Comparison of ENCODE assay signal across 32 cellular contexts in the genomic region with DNA sequence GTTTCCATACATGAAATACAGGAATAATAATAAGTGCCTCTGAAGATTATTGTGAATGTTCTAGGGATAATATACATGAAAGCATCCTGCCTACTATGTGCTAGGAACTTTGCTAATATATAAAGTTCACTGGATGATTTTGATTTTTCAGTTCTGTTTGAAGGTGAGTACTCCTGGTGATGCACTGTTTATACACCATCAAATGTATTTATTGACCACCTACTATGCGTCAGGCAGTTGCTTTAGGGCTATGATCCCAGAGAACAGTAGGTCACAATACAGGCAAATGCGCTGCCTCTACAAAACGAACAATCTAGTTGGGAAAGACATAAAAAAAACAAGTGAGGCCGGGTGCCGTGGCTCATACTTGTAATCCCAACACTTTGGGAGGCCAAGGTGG. TPM values are rescaled to one million over a fixed set of nuclear protein-coding genes. Genes with fewer than 3 reads are reported as not detected.
"Had no signal": no experiment of that assay in that cellular context is flagged by ENCODE, and none has a peak within 500 bp of the region (broad histone marks: within the 10 kb centered on the region; RNA-seq: fewer than 3 reads in every experiment).

No MANE protein-coding gene starts in this region.

- H3K4me1 ChIP-seq: parathyroid adenoma, psoas muscle, stomach, thyroid gland, tibial nerve, upper lobe of left lung, vagina had no signal

- H3K4me3 ChIP-seq: ovary, psoas muscle, skin epidermis, smooth muscle cell, spleen, stomach, thoracic aorta, thyroid gland, tibial nerve, upper lobe of left lung, vagina had no signal

- H3K9me3 Mint-ChIP-seq: naive thymus-derived CD8-positive, alpha-beta T cell; natural killer cell treated with Interleukin-12 subunit alpha and Interleukin-12 subunit beta and Interleukin-15 and Interleukin-18, amount 100 ng/mL, for 72 hours; nephron progenitor cell; neural crest cell; stimulated activated effector memory CD8-positive, alpha-beta T cell treated with anti-CD3 and anti-CD28 coated beads, Interleukin-12 subunit alpha, Interleukin-12 subunit beta, amount 100 ng/mL, for 72 hours; stimulated activated naive B cell treated with anti-CD40 and anti-IgM and Interleukin-4, amounts not matched to agents 10 μg/mL and 1 μg/mL and 100 μg/mL, for 72 hours; stimulated activated naive CD8-positive, alpha-beta T cell treated with anti-CD3 and anti-CD28 coated beads, Interleukin-15, Interleukin-2, amounts not matched to agents 100 ng/mL and 50 ng/mL, for 24 hours had no signal

- H3K27ac Mint-ChIP-seq: natural killer cell treated with Interleukin-12 subunit alpha and Interleukin-12 subunit beta and Interleukin-15 and Interleukin-18, amount 100 ng/mL, for 72 hours; progenitor cell of endocrine pancreas; stimulated activated effector memory CD8-positive, alpha-beta T cell treated with anti-CD3 and anti-CD28 coated beads, Interleukin-12 subunit alpha, Interleukin-12 subunit beta, amount 100 ng/mL, for 72 hours; stimulated activated naive B cell treated with anti-CD40 and anti-IgM and Interleukin-4, amounts not matched to agents 10 μg/mL and 1 μg/mL and 100 μg/mL, for 72 hours; stimulated activated naive CD8-positive, alpha-beta T cell treated with anti-CD3 and anti-CD28 coated beads, Interleukin-15, Interleukin-2, amounts not matched to agents 100 ng/mL and 50 ng/mL, for 24 hours had no signal

- H3K4me1 Mint-ChIP-seq: nephron progenitor cell, neural crest cell had no signal

- DNase-seq: naive thymus-derived CD8-positive, alpha-beta T cell; nephron progenitor cell; nucleus accumbens; ovary; posterior cingulate gyrus; psoas muscle; right cardiac atrium; spleen; stimulated activated CD4-positive, alpha-beta T cell treated with anti-CD3 and anti-CD28 coated beads, Interleukin-12 subunit alpha, Interleukin-12 subunit beta, amount 100 ng/mL, for 4 hours; stimulated activated CD4-positive, alpha-beta T cell treated with anti-CD3 and anti-CD28 coated beads, Interleukin-1b, Interleukin-23, amount 100 ng/mL, for 48 hours; stimulated activated CD4-positive, alpha-beta T cell treated with anti-CD3 and anti-CD28 coated beads, Interleukin-2, amount 100 ng/mL, for 48 hours; stimulated activated CD4-positive, alpha-beta T cell treated with anti-CD3 and anti-CD28 coated beads, Interleukin-4, amount 100 ng/mL, for 24 hours; stimulated activated naive B cell treated with anti-CD40 and anti-IgM and Interleukin-4, amounts not matched to agents 10 μg/mL and 1 μg/mL and 100 μg/mL, for 72 hours; stimulated activated naive CD4-positive, alpha-beta T cell treated with Interleukin-2 at 50 U/mL for 16 hours; stomach; thyroid gland; trophoblast cell; upper lobe of left lung had no signal

- H3K9me3 ChIP-seq: neutrophil, ovary, psoas muscle, spleen, stomach, thoracic aorta, thyroid gland, tibial nerve, upper lobe of left lung, vagina had no signal

- FAIRE-seq: urothelium cell line had no signal

- H3K27ac ChIP-seq: neutrophil, ovary, parathyroid adenoma, psoas muscle, skin epidermis, spleen, thyroid gland, tibial nerve, upper lobe of left lung, vagina had no signal

- H3K4me3 Mint-ChIP-seq: naive thymus-derived CD8-positive, alpha-beta T cell; natural killer cell treated with Interleukin-12 subunit alpha and Interleukin-12 subunit beta and Interleukin-15 and Interleukin-18, amount 100 ng/mL, for 72 hours; nephron progenitor cell; neural crest cell; stimulated activated effector memory CD8-positive, alpha-beta T cell treated with anti-CD3 and anti-CD28 coated beads, Interleukin-12 subunit alpha, Interleukin-12 subunit beta, amount 100 ng/mL, for 72 hours; stimulated activated naive B cell treated with anti-CD40 and anti-IgM and Interleukin-4, amounts not matched to agents 10 μg/mL and 1 μg/mL and 100 μg/mL, for 72 hours; stimulated activated naive CD8-positive, alpha-beta T cell treated with anti-CD3 and anti-CD28 coated beads, Interleukin-15, Interleukin-2, amounts not matched to agents 100 ng/mL and 50 ng/mL, for 24 hours had no signal

- H3K36me3 ChIP-seq: ovary had no signal

- H3K27me3 ChIP-seq: neutrophil, ovary, spleen, stomach, thyroid gland, tibial nerve, upper lobe of left lung, vagina had no signal

- H3K9ac ChIP-seq: parathyroid adenoma had no signal

- H3K27me3 Mint-ChIP-seq: naive thymus-derived CD8-positive, alpha-beta T cell; natural killer cell treated with Interleukin-12 subunit alpha and Interleukin-12 subunit beta and Interleukin-15 and Interleukin-18, amount 100 ng/mL, for 72 hours; progenitor cell of endocrine pancreas; stimulated activated naive B cell treated with anti-CD40 and anti-IgM and Interleukin-4, amounts not matched to agents 10 μg/mL and 1 μg/mL and 100 μg/mL, for 72 hours; stimulated activated naive CD8-positive, alpha-beta T cell treated with anti-CD3 and anti-CD28 coated beads, Interleukin-15, Interleukin-2, amounts not matched to agents 100 ng/mL and 50 ng/mL, for 24 hours had no signal

- H3K4me2 ChIP-seq: smooth muscle cell had no signal

- ATAC-seq: naive thymus-derived CD8-positive, alpha-beta T cell; natural killer cell treated with Interleukin-12 subunit alpha and Interleukin-12 subunit beta and Interleukin-15 and Interleukin-18, amount 100 ng/mL, for 72 hours; right cardiac atrium; sciatic nerve; stimulated activated effector memory CD8-positive, alpha-beta T cell treated with anti-CD3 and anti-CD28 coated beads, Interleukin-12 subunit alpha, Interleukin-12 subunit beta, amount 100 ng/mL, for 72 hours; stimulated activated naive B cell treated with anti-CD40 and anti-IgM and Interleukin-4, amounts not matched to agents 10 μg/mL and 1 μg/mL and 100 μg/mL, for 72 hours had no signal

- H2AFZ ChIP-seq: parathyroid adenoma had no signal

RNA-seq across cellular contexts. Expression of a gene that starts 24.4 kb away (rescaled TPM):
- total RNA-seq: vagina had no signal
